ENCODE assay signal across 1 cellular context in the genomic region with DNA sequence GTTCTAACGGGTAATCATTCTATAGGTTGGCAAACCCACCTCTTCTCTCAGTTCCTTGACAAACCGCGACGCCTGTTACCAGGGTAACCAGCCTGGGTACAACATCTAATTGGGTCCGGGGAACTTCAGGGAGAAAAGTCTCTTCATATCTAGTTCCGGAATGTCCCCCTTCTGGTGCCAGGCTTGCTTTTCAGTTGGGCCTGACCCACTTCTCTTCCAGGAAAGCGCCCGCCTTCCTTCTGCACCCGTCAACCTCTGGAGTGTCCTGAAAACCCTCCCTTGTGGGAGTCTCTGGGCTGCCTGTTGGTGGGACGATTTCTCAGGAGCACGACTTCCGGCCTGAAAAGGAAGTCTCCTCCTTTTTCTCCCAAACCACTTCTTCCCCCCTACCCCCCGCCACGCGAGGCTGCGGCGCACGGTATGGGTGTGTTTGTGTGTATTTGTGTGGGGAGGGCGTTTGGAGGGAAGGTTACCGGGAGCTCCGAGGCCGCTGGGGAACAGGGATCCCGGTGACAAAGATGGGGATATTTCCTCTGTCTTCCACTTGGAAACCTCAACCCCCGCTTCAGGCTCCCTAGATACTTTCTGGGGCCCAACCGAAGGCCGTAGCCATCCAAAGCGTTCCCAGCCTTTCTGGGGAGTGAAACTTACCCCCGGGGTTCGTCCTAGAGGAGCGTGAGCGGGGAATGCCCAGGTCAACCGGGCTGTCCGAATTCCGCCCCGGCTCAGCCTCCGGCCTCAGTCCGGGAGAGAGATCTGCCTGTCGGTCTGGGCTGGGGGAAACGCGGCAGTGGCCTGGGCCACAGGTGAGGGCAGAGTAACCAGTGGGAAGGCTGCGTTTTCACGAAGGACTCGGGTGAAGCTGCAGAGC.
TF ChIP-seq lines count a peak whose summit lies in the region.

A gene with protein sequence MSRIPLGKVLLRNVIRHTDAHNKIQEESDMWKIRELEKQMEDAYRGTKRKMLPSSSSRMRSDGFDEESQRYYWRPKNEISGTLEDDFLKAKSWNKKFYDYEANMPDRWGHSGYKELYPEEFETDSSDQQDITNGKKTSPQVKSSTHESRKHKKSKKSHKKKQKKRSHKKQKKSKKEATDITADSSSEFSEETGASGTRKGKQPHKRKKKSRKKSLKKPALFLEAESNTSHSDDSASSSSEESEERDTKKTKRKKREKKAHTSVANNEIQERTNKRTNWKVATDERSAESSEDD (plus strand): TSS at position 359 of the 871 bp plus-strand sequence. CDS start 1,276 bp downstream, outside the sequence.
A gene with protein sequence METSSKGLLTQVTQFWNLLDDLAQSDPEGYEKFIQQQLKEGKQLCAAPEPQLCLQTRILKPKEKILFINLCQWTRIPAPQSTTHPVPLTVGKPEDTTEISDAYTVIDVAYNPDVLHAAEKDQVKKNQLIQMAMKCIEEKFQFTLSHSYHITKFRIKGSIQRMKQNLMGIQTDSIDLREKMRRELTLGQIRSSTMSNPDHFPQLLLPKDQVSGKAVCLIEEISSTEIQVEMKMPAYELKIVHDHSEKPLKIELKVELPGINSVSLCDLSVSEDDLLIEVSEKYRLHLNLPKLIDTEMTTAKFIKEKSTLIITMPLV (minus strand): TSS at position 77 of the 871 bp plus-strand sequence. CDS start 843 bp downstream, outside the sequence.

TF ChIP-seq in HepG2, 621 proteins besides CTCF, POLR2A, EP300 and RAD21 (continued from another document and continues in another):
- TF ChIP-seq, protein P1, sequence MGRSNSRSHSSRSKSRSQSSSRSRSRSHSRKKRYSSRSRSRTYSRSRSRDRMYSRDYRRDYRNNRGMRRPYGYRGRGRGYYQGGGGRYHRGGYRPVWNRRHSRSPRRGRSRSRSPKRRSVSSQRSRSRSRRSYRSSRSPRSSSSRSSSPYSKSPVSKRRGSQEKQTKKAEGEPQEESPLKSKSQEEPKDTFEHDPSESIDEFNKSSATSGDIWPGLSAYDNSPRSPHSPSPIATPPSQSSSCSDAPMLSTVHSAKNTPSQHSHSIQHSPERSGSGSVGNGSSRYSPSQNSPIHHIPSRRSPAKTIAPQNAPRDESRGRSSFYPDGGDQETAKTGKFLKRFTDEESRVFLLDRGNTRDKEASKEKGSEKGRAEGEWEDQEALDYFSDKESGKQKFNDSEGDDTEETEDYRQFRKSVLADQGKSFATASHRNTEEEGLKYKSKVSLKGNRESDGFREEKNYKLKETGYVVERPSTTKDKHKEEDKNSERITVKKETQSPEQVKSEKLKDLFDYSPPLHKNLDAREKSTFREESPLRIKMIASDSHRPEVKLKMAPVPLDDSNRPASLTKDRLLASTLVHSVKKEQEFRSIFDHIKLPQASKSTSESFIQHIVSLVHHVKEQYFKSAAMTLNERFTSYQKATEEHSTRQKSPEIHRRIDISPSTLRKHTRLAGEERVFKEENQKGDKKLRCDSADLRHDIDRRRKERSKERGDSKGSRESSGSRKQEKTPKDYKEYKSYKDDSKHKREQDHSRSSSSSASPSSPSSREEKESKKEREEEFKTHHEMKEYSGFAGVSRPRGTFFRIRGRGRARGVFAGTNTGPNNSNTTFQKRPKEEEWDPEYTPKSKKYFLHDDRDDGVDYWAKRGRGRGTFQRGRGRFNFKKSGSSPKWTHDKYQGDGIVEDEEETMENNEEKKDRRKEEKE (IDR thresholded peaks at IDR 0.05): no peak
- TF ChIP-seq ZFP37 (CRISPR knock-in tag; IDR thresholded peaks at IDR 0.05; ENCODE audit: borderline replicate concordance) (no peak), ZNF484 (CRISPR knock-in tag; IDR thresholded peaks at IDR 0.05; ENCODE audit: borderline replicate concordance, low read depth) (no peak), TBX2 (CRISPR knock-in tag; IDR thresholded peaks at IDR 0.05; ENCODE audit: borderline replicate concordance) (no peak; the same call in 1 of the 2 replicates), JARID2 (CRISPR knock-in tag; IDR thresholded peaks at IDR 0.05; ENCODE audit: insufficient replicate concordance) (no peak), ZNF660 (CRISPR knock-in tag; IDR thresholded peaks at IDR 0.05; ENCODE audit: borderline replicate concordance, low read depth) (no peak), DNMT1 (CRISPR knock-in tag; IDR thresholded peaks at IDR 0.05) (no peak), MYNN (CRISPR knock-in tag; IDR thresholded peaks at IDR 0.05; ENCODE audit: low read depth) (peak; percentile 20; the same call in 1 of the 2 replicates), KLF16 (CRISPR knock-in tag; IDR thresholded peaks at IDR 0.05) (peak in 1 of 2 experiments; percentile 75; a peak in 2 of 4 replicates), ZNF619 (CRISPR knock-in tag; IDR thresholded peaks at IDR 0.05) (no peak), TEAD2 (CRISPR knock-in tag; IDR thresholded peaks at IDR 0.05) (no peak), CC2D1A (CRISPR knock-in tag; IDR thresholded peaks at IDR 0.05) (no peak), ZBTB38 (CRISPR knock-in tag; IDR thresholded peaks at IDR 0.05) (no peak), ZNF296 (CRISPR knock-in tag; conservative IDR thresholded peaks at IDR 0.05) (no peak), SKI (IDR thresholded peaks at IDR 0.05; ENCODE audit: partially characterized antibody) (peak; percentile 47), YEATS2 (CRISPR knock-in tag; IDR thresholded peaks at IDR 0.05; ENCODE audit: borderline replicate concordance) (peak; percentile 84; the same call in 1 of the 2 replicates), CEBPB (IDR thresholded peaks at IDR 0.05; ENCODE audit: borderline replicate concordance, low read depth, low read length) (no peak), POGZ (CRISPR knock-in tag; IDR thresholded peaks at IDR 0.05) (peak; percentile 79), CEBPG (CRISPR knock-in tag; IDR thresholded peaks at IDR 0.05) (no peak)
- TF ChIP-seq, protein P2, sequence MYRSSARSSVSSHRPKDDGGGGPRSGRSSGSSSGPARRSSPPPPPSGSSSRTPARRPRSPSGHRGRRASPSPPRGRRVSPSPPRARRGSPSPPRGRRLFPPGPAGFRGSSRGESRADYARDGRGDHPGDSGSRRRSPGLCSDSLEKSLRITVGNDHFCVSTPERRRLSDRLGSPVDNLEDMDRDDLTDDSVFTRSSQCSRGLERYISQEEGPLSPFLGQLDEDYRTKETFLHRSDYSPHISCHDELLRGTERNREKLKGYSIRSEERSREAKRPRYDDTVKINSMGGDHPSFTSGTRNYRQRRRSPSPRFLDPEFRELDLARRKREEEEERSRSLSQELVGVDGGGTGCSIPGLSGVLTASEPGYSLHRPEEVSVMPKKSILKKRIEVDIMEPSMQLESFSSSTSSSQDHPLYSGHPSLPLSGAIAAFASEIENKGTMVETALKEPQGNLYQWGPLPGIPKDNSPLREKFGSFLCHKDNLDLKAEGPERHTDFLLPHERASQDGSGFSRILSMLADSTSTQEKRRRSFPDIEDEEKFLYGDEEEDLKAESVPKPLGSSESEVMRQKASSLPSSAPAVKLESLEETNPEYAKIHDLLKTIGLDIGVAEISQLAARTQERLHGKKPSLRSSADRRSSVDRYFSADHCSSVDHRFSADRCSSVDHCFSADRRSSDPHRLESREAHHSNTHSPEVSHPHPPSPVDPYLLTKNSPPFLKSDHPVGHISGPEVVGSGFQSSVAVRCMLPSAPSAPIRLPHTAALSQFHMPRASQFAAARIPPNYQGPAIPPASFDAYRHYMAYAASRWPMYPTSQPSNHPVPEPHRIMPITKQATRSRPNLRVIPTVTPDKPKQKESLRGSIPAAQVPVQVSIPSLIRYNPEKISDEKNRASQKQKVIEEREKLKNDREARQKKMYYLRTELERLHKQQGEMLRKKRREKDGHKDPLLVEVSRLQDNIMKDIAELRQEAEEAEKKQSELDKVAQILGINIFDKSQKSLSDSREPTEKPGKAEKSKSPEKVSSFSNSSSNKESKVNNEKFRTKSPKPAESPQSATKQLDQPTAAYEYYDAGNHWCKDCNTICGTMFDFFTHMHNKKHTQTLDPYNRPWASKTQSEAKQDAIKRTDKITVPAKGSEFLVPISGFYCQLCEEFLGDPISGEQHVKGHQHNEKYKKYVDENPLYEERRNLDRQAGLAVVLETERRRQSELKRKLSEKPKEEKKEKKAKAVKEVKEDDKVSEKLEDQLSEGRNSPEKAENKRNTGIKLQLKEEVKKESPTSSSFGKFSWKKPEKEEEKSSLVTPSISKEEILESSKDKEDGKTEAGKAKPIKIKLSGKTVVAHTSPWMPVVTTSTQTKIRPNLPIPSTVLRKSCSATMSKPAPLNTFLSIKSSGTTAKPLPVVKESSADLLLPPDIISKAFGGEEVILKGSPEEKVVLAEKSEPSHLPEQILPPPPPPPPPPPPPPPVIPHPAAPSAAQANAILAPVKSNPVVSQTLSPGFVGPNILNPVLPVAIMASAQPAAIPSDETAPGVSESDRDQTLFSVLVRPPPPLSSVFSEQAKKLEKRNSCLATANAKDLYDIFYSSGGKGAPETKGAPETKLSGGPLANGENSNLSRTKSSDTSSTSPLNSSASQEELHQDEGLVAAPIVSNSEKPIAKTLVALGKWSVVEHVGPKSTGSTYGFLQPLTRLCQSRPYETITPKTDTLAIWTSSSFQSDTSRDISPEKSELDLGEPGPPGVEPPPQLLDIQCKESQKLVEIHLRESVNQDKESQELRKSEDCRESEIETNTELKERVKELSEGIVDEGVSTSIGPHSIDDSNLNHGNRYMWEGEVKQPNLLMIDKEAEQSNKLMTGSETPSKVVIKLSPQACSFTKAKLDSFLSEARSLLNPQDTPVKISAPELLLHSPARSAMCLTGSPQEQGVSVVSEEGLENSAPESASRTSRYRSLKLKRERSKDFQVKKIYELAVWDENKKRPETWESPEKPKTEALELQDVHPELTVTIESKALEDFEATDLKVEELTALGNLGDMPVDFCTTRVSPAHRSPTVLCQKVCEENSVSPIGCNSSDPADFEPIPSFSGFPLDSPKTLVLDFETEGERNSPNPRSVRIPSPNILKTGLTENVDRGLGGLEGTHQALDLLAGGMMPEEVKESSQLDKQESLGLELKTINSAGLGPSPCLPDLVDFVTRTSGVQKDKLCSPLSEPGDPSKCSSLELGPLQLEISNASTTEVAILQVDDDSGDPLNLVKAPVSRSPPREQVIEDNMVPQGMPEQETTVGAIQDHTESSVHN (CRISPR knock-in tag; IDR thresholded peaks at IDR 0.05): no peak
- TF ChIP-seq, protein P3, sequence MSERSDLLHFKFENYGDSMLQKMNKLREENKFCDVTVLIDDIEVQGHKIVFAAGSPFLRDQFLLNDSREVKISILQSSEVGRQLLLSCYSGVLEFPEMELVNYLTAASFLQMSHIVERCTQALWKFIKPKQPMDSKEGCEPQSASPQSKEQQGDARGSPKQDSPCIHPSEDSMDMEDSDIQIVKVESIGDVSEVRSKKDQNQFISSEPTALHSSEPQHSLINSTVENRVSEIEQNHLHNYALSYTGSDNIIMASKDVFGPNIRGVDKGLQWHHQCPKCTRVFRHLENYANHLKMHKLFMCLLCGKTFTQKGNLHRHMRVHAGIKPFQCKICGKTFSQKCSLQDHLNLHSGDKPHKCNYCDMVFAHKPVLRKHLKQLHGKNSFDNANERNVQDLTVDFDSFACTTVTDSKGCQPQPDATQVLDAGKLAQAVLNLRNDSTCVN (CRISPR knock-in tag; IDR thresholded peaks at IDR 0.05; ENCODE audit: borderline replicate concordance): peak; percentile 47; the same call in 1 of the 2 replicates
- TF ChIP-seq, protein P4, sequence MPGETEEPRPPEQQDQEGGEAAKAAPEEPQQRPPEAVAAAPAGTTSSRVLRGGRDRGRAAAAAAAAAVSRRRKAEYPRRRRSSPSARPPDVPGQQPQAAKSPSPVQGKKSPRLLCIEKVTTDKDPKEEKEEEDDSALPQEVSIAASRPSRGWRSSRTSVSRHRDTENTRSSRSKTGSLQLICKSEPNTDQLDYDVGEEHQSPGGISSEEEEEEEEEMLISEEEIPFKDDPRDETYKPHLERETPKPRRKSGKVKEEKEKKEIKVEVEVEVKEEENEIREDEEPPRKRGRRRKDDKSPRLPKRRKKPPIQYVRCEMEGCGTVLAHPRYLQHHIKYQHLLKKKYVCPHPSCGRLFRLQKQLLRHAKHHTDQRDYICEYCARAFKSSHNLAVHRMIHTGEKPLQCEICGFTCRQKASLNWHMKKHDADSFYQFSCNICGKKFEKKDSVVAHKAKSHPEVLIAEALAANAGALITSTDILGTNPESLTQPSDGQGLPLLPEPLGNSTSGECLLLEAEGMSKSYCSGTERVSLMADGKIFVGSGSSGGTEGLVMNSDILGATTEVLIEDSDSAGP (CRISPR knock-in tag; IDR thresholded peaks at IDR 0.05; ENCODE audit: borderline replicate concordance): peak; percentile 66; the same call in 1 of the 2 replicates
- TF ChIP-seq, protein P5, sequence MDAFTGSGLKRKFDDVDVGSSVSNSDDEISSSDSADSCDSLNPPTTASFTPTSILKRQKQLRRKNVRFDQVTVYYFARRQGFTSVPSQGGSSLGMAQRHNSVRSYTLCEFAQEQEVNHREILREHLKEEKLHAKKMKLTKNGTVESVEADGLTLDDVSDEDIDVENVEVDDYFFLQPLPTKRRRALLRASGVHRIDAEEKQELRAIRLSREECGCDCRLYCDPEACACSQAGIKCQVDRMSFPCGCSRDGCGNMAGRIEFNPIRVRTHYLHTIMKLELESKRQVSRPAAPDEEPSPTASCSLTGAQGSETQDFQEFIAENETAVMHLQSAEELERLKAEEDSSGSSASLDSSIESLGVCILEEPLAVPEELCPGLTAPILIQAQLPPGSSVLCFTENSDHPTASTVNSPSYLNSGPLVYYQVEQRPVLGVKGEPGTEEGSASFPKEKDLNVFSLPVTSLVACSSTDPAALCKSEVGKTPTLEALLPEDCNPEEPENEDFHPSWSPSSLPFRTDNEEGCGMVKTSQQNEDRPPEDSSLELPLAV (CRISPR knock-in tag; conservative IDR thresholded peaks at IDR 0.05; ENCODE audit: low read depth): no peak
- TF ChIP-seq, protein P6, sequence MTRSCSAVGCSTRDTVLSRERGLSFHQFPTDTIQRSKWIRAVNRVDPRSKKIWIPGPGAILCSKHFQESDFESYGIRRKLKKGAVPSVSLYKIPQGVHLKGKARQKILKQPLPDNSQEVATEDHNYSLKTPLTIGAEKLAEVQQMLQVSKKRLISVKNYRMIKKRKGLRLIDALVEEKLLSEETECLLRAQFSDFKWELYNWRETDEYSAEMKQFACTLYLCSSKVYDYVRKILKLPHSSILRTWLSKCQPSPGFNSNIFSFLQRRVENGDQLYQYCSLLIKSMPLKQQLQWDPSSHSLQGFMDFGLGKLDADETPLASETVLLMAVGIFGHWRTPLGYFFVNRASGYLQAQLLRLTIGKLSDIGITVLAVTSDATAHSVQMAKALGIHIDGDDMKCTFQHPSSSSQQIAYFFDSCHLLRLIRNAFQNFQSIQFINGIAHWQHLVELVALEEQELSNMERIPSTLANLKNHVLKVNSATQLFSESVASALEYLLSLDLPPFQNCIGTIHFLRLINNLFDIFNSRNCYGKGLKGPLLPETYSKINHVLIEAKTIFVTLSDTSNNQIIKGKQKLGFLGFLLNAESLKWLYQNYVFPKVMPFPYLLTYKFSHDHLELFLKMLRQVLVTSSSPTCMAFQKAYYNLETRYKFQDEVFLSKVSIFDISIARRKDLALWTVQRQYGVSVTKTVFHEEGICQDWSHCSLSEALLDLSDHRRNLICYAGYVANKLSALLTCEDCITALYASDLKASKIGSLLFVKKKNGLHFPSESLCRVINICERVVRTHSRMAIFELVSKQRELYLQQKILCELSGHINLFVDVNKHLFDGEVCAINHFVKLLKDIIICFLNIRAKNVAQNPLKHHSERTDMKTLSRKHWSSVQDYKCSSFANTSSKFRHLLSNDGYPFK (CRISPR knock-in tag; IDR thresholded peaks at IDR 0.05; ENCODE audit: borderline replicate concordance): peak; percentile 62; the same call in 1 of the 2 replicates
